Comparison of ENCODE assay signal across 9 cellular contexts in genomic region chr19:6062274-6062673, GRCh38. TPM values are rescaled to one million over a fixed set of nuclear protein-coding genes. Genes with fewer than 3 reads are reported as not detected.
DNase-seq lines count a peak whose midpoint lies in the region; ATAC-seq and TF ChIP-seq lines count a peak whose summit lies in the region.
"Had no signal": no experiment of that assay in that cellular context is flagged by ENCODE, and none has a peak within 500 bp of the region (broad histone marks: within the 10 kb centered on the region; RNA-seq: fewer than 3 reads in every experiment).

No MANE protein-coding gene starts in this region.

- H3K27ac ChIP-seq in heart right ventricle: peak overlapping the region in 9 of 10 donors; percentile 31 to 91 (median 73)

- DNase-seq in M059J (ENCODE audit: low read depth): peak; percentile 37
- DNase-seq in activated T-cell treated with anti-CD3 and anti-CD28 coated beads, Interleukin-2, amount 50 U/mL, for 24 hours: peak; percentile 52
- DNase-seq in heart right ventricle: peak in 1 of 2 donors; percentile 75
- peak; percentile 15 to 36 for DNase-seq in stimulated activated CD8-positive, alpha-beta memory T cell treated with anti-CD3 and anti-CD28 coated beads, Interleukin-2, amount 100 ng/mL, for 48 hours (ENCODE audit: low read depth in 2 of 2)
- DNase-seq in NCI-H2107 (lab: John Stamatoyannopoulos, UW): no peak
- no peak for DNase-seq in GM03348 (ENCODE audit: low spot score)
- DNase-seq in NCI-H187 (lab: John Stamatoyannopoulos, UW): no peak
- DNase-seq in DMS153 treated with DMSO at 0.1 percent for 48 hours (lab: John Stamatoyannopoulos, UW; ENCODE audit: unreplicated experiment): no peak
- DNase-seq: NCI-H345 had no signal

- no peaks in the 10 kb centered on the region for H3K9me3 ChIP-seq in heart right ventricle

- peak overlapping the region; percentile 82 for H3K27ac Mint-ChIP-seq in activated T-cell treated with anti-CD3 and anti-CD28 coated beads, Interleukin-2, amount 50 U/mL, for 24 hours

- peak; percentile 9 to 63 (median 28) for ATAC-seq in heart right ventricle

- H3K9me3 Mint-ChIP-seq in activated T-cell treated with anti-CD3 and anti-CD28 coated beads, Interleukin-2, amount 50 U/mL, for 24 hours: no peaks in the 10 kb centered on the region

- no peaks in the 10 kb centered on the region for H3K36me3 ChIP-seq in heart right ventricle

- peaks cover 2% of the 10 kb centered on the region for H3K27me3 Mint-ChIP-seq in activated T-cell treated with anti-CD3 and anti-CD28 coated beads, Interleukin-2, amount 50 U/mL, for 24 hours

- WGBS in heart right ventricle, 2 donors: 56 to 61% methylated on average over 11 of the region's 11 CpGs

- peak overlapping the region; percentile 23 for H3K4me3 Mint-ChIP-seq in activated T-cell treated with anti-CD3 and anti-CD28 coated beads, Interleukin-2, amount 50 U/mL, for 24 hours

- H3K4me1 ChIP-seq in heart right ventricle: peaks cover 28 to 97% (median 79%) of the 10 kb centered on the region in 9 donors

- no peaks in the 10 kb centered on the region for H3K27me3 ChIP-seq in heart right ventricle

- H3K4me3 ChIP-seq in heart right ventricle: peak overlapping the region in 2 of 10 donors; percentile 26 to 32

- intact Hi-C loops in heart right ventricle (cut with DNase I): loop anchor here in 4 of 10 donors (5.0 kb wide), 3 partner anchors 35 to 45 kb away; no protein-coding TSS in a partner anchor

- no peak for TF ChIP-seq CTCF in heart right ventricle (IDR thresholded peaks at IDR 0.05)

- H3K4me1 Mint-ChIP-seq in activated T-cell treated with anti-CD3 and anti-CD28 coated beads, Interleukin-2, amount 50 U/mL, for 24 hours (ENCODE audit: low read depth): peaks cover 80% of the 10 kb centered on the region

- no peaks in the 10 kb centered on the region for H3K36me3 Mint-ChIP-seq in activated T-cell treated with anti-CD3 and anti-CD28 coated beads, Interleukin-2, amount 50 U/mL, for 24 hours (ENCODE audit: low read depth)

RNA-seq across cellular contexts. Expression of gene RFX2, which starts 48.0 kb away (rescaled TPM):
- total RNA-seq in M059J (2014; rRNA removed; shearing (Covaris generic)): 4.8 and 13.4 TPM in 2 replicates
- total RNA-seq in heart right ventricle: 10 to 100 TPM in 1 of 10 donors, 1 to 10 TPM in 9; 4.2 to 11.5 (median 5.0) TPM
- 10 to 100 TPM in 1 of 2 donors, 1 to 10 TPM in 1; 6.6 to 17.4 TPM for polyA plus RNA-seq in heart right ventricle

Comparison
In these comparisons a context has a peak if more than half of its experiments do, and no peak if none do; other contexts are left out.
1. DNase-seq: peak in M059J (single experiment), activated T-cell treated with anti-CD3 and anti-CD28 coated beads, Interleukin-2, amount 50 U/mL, for 24 hours (single experiment) and stimulated activated CD8-positive, alpha-beta memory T cell treated with anti-CD3 and anti-CD28 coated beads, Interleukin-2, amount 100 ng/mL, for 48 hours (2 of 2); none in NCI-H2107 (single experiment), GM03348 (single experiment), NCI-H187 (0 of 2) and DMS153 treated with DMSO at 0.1 percent for 48 hours (single experiment).